Comparison of ENCODE assay signal across 8 cellular contexts in the genomic region with DNA sequence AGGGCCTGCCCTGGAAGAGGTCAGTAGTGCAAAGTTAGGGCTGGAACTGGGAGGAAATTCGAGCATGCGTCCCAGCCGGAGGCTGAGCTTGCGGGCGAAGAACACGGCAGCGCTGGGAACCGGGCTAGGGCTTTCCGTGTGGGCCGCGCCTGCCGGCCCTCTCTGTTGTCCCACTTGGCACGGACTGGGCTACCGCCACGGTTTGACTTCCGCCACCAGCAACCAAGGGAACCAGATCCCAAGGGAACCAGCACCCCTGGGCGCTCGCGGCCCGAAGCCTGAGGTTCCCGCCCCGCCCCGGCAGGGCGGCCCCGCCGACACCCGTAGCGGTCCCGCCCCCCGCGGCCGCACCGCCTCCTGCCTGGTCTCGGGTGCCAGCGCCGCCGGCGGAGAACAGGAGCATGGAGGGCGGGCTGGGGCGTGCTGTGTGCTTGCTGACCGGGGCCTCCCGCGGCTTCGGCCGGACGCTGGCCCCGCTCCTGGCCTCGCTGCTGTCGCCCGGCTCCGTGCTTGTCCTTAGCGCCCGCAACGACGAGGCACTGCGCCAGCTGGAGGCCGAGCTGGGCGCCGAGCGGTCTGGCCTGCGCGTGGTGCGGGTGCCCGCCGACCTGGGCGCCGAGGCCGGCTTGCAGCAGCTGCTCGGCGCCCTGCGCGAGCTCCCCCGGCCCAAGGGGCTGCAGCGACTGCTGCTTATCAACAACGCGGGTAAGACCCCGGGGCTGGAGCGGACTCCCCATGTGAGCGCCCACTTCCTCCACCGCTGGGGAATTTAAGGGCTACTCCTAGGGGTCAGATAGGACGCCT. TPM values are rescaled to one million over a fixed set of nuclear protein-coding genes. Genes with fewer than 3 reads are reported as not detected.
DNase-seq lines count a peak whose midpoint lies in the region; ATAC-seq and TF ChIP-seq lines count a peak whose summit lies in the region.

TSS of gene SPR (plus strand) at position 377 of the 804 bp plus-strand sequence. CDS start at position 402, 25 bp downstream.

- intact Hi-C loops in dorsolateral prefrontal cortex (cut with DNase I) = loop anchor here in 1 of 2 donors (2.0 to 10.0 kb wide), 3 partner anchors 62 to 742 kb away; partner anchors contain the start of genes CYP26B1 and EXOC6B

- H3K27ac ChIP-seq in dorsolateral prefrontal cortex (peak within 1 kb of the TSS in 58 of 59 donors; percentile 36 to 97 (median 82)), liver (ENCODE audit: low read depth in 1 of 2, low read length in 2 of 2) (peak within 1 kb of the TSS; percentile 92 to 99)

- H3K4me3 ChIP-seq in dorsolateral prefrontal cortex = peak within 1 kb of the TSS; percentile 54 to 82 (median 70)
- H3K4me3 ChIP-seq in liver (ENCODE audit: low read depth in 1 of 3, low read length in 3 of 3) = peak within 1 kb of the TSS; percentile 67 to 74 (median 72)

- H3K9ac ChIP-seq in liver (ENCODE audit: low read depth in 1 of 2, low read length in 2 of 2) = peak within 1 kb of the TSS; percentile 70 to 79

- H3K36me3 ChIP-seq in liver (ENCODE audit: control insufficient read depth in 4 of 4, insufficient read depth in 3 of 4, low read depth in 1 of 4, low read length in 3 of 4) = peaks cover 0 to 13% (median 7%) of the 10 kb centered on the region in 4 donors

- TF ChIP-seq CTCF in dorsolateral prefrontal cortex (IDR thresholded peaks at IDR 0.05 in 54 of 56, conservative IDR thresholded peaks at IDR 0.05 in 2 of 56; ENCODE audit: low read depth in 1 of 56, partially characterized antibody in 56 of 56) = peak in 9 of 56 donors; percentile 6 to 35 (median 21)
- TF ChIP-seq CTCF in liver (IDR thresholded peaks at IDR 0.05; ENCODE audit: low read depth, low read length, missing input control) = peak; percentile 10

- H3K4me1 ChIP-seq in liver (ENCODE audit: control insufficient read depth in 4 of 4, insufficient read depth in 4 of 4, low read length in 3 of 4) = peaks cover 5 to 36% (median 31%) of the 10 kb centered on the region in 4 donors

- H3K9me3 ChIP-seq in liver (ENCODE audit: control insufficient read depth in 4 of 4, low read length in 3 of 4) = no peaks in the 10 kb centered on the region

- DNase-seq in AG08395 (ENCODE audit: low spot score) (peak; percentile 73), NCI-H226 (peak; percentile 74), dorsolateral prefrontal cortex (peak; percentile 48 to 81 (median 58))
- peak; percentile 43 for DNase-seq in activated CD4-positive, alpha-beta T cell treated with anti-CD3 and anti-CD28 coated beads, Interleukin-2, amount 50 U/mL, for 1 hour
- peak; percentile 71 for DNase-seq in stimulated activated CD4-positive, alpha-beta T cell treated with anti-CD3 and anti-CD28 coated beads, Interleukin-4, amount 100 ng/mL, for 1 hour

- ATAC-seq in GM18868 (IDR thresholded peaks at IDR 0.05; ENCODE audit: unreplicated experiment) (peak; percentile 93), HG03066 (IDR thresholded peaks at IDR 0.05; ENCODE audit: low read depth, unreplicated experiment) (peak; percentile 87)

- no peak for TF ChIP-seq RAD21 in liver (IDR thresholded peaks at IDR 0.05)

- WGBS in liver = under 1% methylated on average over 81 of the region's 81 CpGs

- H3K27me3 ChIP-seq in dorsolateral prefrontal cortex = peaks cover 0 to 5% (median 0%) of the 10 kb centered on the region in 45 donors
- no peaks in the 10 kb centered on the region for H3K27me3 ChIP-seq in liver (ENCODE audit: control insufficient read depth in 4 of 4, insufficient read depth in 4 of 4, low read length in 3 of 4)

TF ChIP-seq in liver, 16 proteins besides CTCF, POLR2A, EP300 and RAD21:
- TF ChIP-seq RXRA (IDR thresholded peaks at IDR 0.05) (peak; percentile 67 to 69), NR2F2 (IDR thresholded peaks at IDR 0.05) (peak; percentile 62), HNF4G (IDR thresholded peaks at IDR 0.05) (no peak), GABPA (IDR thresholded peaks at IDR 0.05 in 1 of 2, conservative IDR thresholded peaks at IDR 0.05 in 1 of 2) (peak in 1 of 2 donors; percentile 47), SP1 (IDR thresholded peaks at IDR 0.05) (peak; percentile 77), FOXA2 (IDR thresholded peaks at IDR 0.05) (no peak), YY1 (IDR thresholded peaks at IDR 0.05) (no peak), FOXA1 (IDR thresholded peaks at IDR 0.05) (no peak), TAF1 (conservative IDR thresholded peaks at IDR 0.05) (no peak), HNF4A (conservative IDR thresholded peaks at IDR 0.05) (peak; percentile 38 to 44), JUND (IDR thresholded peaks at IDR 0.05) (no peak), EGR1 (IDR thresholded peaks at IDR 0.05; ENCODE audit: low read depth in 2 of 2) (no peak)
- TF ChIP-seq, protein P1, sequence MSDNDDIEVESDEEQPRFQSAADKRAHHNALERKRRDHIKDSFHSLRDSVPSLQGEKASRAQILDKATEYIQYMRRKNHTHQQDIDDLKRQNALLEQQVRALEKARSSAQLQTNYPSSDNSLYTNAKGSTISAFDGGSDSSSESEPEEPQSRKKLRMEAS (IDR thresholded peaks at IDR 0.05) = peak; percentile 41
- TF ChIP-seq, protein P2, sequence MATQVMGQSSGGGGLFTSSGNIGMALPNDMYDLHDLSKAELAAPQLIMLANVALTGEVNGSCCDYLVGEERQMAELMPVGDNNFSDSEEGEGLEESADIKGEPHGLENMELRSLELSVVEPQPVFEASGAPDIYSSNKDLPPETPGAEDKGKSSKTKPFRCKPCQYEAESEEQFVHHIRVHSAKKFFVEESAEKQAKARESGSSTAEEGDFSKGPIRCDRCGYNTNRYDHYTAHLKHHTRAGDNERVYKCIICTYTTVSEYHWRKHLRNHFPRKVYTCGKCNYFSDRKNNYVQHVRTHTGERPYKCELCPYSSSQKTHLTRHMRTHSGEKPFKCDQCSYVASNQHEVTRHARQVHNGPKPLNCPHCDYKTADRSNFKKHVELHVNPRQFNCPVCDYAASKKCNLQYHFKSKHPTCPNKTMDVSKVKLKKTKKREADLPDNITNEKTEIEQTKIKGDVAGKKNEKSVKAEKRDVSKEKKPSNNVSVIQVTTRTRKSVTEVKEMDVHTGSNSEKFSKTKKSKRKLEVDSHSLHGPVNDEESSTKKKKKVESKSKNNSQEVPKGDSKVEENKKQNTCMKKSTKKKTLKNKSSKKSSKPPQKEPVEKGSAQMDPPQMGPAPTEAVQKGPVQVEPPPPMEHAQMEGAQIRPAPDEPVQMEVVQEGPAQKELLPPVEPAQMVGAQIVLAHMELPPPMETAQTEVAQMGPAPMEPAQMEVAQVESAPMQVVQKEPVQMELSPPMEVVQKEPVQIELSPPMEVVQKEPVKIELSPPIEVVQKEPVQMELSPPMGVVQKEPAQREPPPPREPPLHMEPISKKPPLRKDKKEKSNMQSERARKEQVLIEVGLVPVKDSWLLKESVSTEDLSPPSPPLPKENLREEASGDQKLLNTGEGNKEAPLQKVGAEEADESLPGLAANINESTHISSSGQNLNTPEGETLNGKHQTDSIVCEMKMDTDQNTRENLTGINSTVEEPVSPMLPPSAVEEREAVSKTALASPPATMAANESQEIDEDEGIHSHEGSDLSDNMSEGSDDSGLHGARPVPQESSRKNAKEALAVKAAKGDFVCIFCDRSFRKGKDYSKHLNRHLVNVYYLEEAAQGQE (IDR thresholded peaks at IDR 0.05) = peak; percentile 87
- TF ChIP-seq, protein P3, sequence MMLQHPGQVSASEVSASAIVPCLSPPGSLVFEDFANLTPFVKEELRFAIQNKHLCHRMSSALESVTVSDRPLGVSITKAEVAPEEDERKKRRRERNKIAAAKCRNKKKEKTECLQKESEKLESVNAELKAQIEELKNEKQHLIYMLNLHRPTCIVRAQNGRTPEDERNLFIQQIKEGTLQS (IDR thresholded peaks at IDR 0.05) = no peak
- TF ChIP-seq, protein P4, sequence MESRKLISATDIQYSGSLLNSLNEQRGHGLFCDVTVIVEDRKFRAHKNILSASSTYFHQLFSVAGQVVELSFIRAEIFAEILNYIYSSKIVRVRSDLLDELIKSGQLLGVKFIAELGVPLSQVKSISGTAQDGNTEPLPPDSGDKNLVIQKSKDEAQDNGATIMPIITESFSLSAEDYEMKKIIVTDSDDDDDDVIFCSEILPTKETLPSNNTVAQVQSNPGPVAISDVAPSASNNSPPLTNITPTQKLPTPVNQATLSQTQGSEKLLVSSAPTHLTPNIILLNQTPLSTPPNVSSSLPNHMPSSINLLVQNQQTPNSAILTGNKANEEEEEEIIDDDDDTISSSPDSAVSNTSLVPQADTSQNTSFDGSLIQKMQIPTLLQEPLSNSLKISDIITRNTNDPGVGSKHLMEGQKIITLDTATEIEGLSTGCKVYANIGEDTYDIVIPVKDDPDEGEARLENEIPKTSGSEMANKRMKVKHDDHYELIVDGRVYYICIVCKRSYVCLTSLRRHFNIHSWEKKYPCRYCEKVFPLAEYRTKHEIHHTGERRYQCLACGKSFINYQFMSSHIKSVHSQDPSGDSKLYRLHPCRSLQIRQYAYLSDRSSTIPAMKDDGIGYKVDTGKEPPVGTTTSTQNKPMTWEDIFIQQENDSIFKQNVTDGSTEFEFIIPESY (IDR thresholded peaks at IDR 0.05) = no peak
TF ChIP-seq in liver: peak in this region for 7.

RNA-seq across cellular contexts. Expression of gene SPR, which starts in this region (rescaled TPM):
- total RNA-seq in dorsolateral prefrontal cortex = 10 to 100 TPM in 110 of 120 experiments, 1 to 10 TPM in 10; 6.4 to 50.8 (median 15.2) TPM
- total RNA-seq in liver = 10 to 100 TPM; 13.6 to 56.3 TPM
- 10 to 100 TPM; 49.9 to 60.8 TPM for polyA plus RNA-seq in liver

Comparison
In these comparisons a context has a peak if more than half of its experiments do, and no peak if none do; other contexts are left out.
1. Peak in every context shown above with its lines: DNase-seq, ATAC-seq, H3K4me3 ChIP-seq and H3K27ac ChIP-seq.